ENCODE assay signal across 8 cellular contexts in genomic region chr6:109093732-109094131, GRCh38. TPM values are rescaled to one million over a fixed set of nuclear protein-coding genes. Genes with fewer than 3 reads are reported as not detected.
DNase-seq lines count a peak whose midpoint lies in the region; ATAC-seq, FAIRE-seq and TF ChIP-seq lines count a peak whose summit lies in the region.

No MANE protein-coding gene starts in this region.

- CTCF ChIA-PET in AG04450 (lab: Charles Lee): interaction anchor here (0.8 to 1.5 kb wide), 6 partner anchors 9 to 552 kb away, joined by 3 to 8 read pairs (median 3); no protein-coding TSS in a partner anchor

- H3K27me3 ChIP-seq in AG04450 (ENCODE audit: control insufficient read depth, insufficient read depth, low read length): no peaks in the 10 kb centered on the region
- no peaks in the 10 kb centered on the region for H3K27me3 ChIP-seq in HL-60 (ENCODE audit: insufficient read depth, poor library complexity, severe bottlenecking)
- H3K27me3 ChIP-seq in stomach smooth muscle (ENCODE audit: control insufficient read depth in 1 of 2, insufficient read depth in 2 of 2, low read length in 2 of 2): no peaks in the 10 kb centered on the region

- H3K9ac ChIP-seq in stomach smooth muscle (ENCODE audit: low read length in 2 of 2): peak overlapping the region; percentile 21 to 97

- H3K27ac ChIP-seq in AG04450 (ENCODE audit: low read depth, low read length) (peak overlapping the region; percentile 69), HL-60 (replicated peaks) (peak overlapping the region; percentile 86), stomach smooth muscle (ENCODE audit: low read length) (peak overlapping the region; percentile 96)

- H3K36me3 Mint-ChIP-seq in activated naive CD8-positive, alpha-beta T cell treated with anti-CD3 and anti-CD28 coated beads, Interleukin-2, amount 10 ng/mL, durations not matched to agents 7 days and 5 days: peaks cover 2% of the 10 kb centered on the region

- no peaks in the 10 kb centered on the region for H3K9me3 Mint-ChIP-seq in activated naive CD8-positive, alpha-beta T cell treated with anti-CD3 and anti-CD28 coated beads, Interleukin-2, amount 10 ng/mL, durations not matched to agents 7 days and 5 days

- H3K9me3 ChIP-seq in AG04450 (ENCODE audit: control insufficient read depth, insufficient read depth, low read length): no peaks in the 10 kb centered on the region
- no peaks in the 10 kb centered on the region for H3K9me3 ChIP-seq in stomach smooth muscle (ENCODE audit: control insufficient read depth in 2 of 2, low read length in 2 of 2)

- DNase-seq in AG04450 (ENCODE audit: low read depth, low spot score) (no peak), HL-60 (ENCODE audit: low read depth in 1 of 2, low spot score in 1 of 2) (no peak), iris pigment epithelial cell (ENCODE audit: low read depth) (peak; percentile 16), H54 (ENCODE audit: insufficient read length, low spot score) (no peak)
- no peak for DNase-seq in activated naive CD8-positive, alpha-beta T cell treated with anti-CD3 and anti-CD28 coated beads, Interleukin-2, amount 10 ng/mL, durations not matched to agents 7 days and 5 days
- no peak for DNase-seq in activated CD4-positive, CD25-positive, alpha-beta regulatory T cell treated with anti-CD3 and anti-CD28 coated beads, Interleukin-2, amount 50 U/mL, for 72 hours
- DNase-seq in activated CD8-positive, alpha-beta memory T cell treated with anti-CD3 and anti-CD28 coated beads, Interleukin-2, amount 50 U/mL, for 48 hours: no peak

- H3K27ac Mint-ChIP-seq in activated naive CD8-positive, alpha-beta T cell treated with anti-CD3 and anti-CD28 coated beads, Interleukin-2, amount 10 ng/mL, durations not matched to agents 7 days and 5 days: peak overlapping the region; percentile 88

- TF ChIP-seq POLR2A in H54 (IDR thresholded peaks at IDR 0.05; ENCODE audit: low read depth, low read length): no peak

- H3K4me1 ChIP-seq in stomach smooth muscle (ENCODE audit: control insufficient read depth, insufficient read depth, low read length): peaks cover 7% of the 10 kb centered on the region

- TF ChIP-seq CTCF in AG04450 (IDR thresholded peaks at IDR 0.05; ENCODE audit: low read depth, low read length) (no peak), HL-60 (IDR thresholded peaks at IDR 0.05; ENCODE audit: insufficient read depth, low read length) (no peak)

- POLR2A ChIA-PET in AG04450 (lab: Yijun Ruan, JAX): interaction anchor here (0.7 to 3.2 kb wide), 19 partner anchors 8 to 552 kb away, joined by 3 to 22 read pairs (median 4); partner anchors contain the start of genes ARMC2 and CD164
- POLR2A ChIA-PET in activated naive CD8-positive, alpha-beta T cell treated with anti-CD3 and anti-CD28 coated beads, Interleukin-2, amount 10 ng/mL, durations not matched to agents 7 days and 5 days (lab: Charles Lee): interaction anchor here (0.6 to 3.2 kb wide), 15 partner anchors 9 to 535 kb away, joined by 3 to 40 read pairs (median 4); partner anchors contain the start of genes ARMC2, CD164, PPIL6 and SMPD2

- H3K4me3 Mint-ChIP-seq in activated naive CD8-positive, alpha-beta T cell treated with anti-CD3 and anti-CD28 coated beads, Interleukin-2, amount 10 ng/mL, durations not matched to agents 7 days and 5 days: peak overlapping the region; percentile 88

- H3K4me3 ChIP-seq in AG04450 (ENCODE audit: low read depth, low read length) (peak overlapping the region; percentile 93), HL-60 (replicated peaks; ENCODE audit: insufficient read depth, low read length) (peak overlapping the region; percentile 97), stomach smooth muscle (ENCODE audit: low read length in 2 of 2) (peak overlapping the region; percentile 92 to 93)

- no peaks in the 10 kb centered on the region for H3K36me3 ChIP-seq in stomach smooth muscle (ENCODE audit: control insufficient read depth in 2 of 2, insufficient read depth in 2 of 2, low read length in 2 of 2)

- no peak for ATAC-seq in activated naive CD8-positive, alpha-beta T cell treated with anti-CD3 and anti-CD28 coated beads, Interleukin-2, amount 10 ng/mL, durations not matched to agents 7 days and 5 days (ENCODE audit: low read depth)

- FAIRE-seq in H54 (lab: Jason Lieb, UNC): no peak

- no peaks in the 10 kb centered on the region for H3K27me3 Mint-ChIP-seq in activated naive CD8-positive, alpha-beta T cell treated with anti-CD3 and anti-CD28 coated beads, Interleukin-2, amount 10 ng/mL, durations not matched to agents 7 days and 5 days

- H3K4me1 Mint-ChIP-seq in activated naive CD8-positive, alpha-beta T cell treated with anti-CD3 and anti-CD28 coated beads, Interleukin-2, amount 10 ng/mL, durations not matched to agents 7 days and 5 days: peaks cover 45% of the 10 kb centered on the region

RNA-seq across cellular contexts. Expression of gene SESN1, which starts 0.9 kb away (rescaled TPM):
- polyA plus RNA-seq in AG04450 (2011; rRNA removed): 21.0 and 29.6 TPM in 2 replicates
- polyA minus RNA-seq in AG04450 (2011; rRNA and poly(A)+ RNA removed): 16.4 and 23.8 TPM in 2 replicates
- total RNA-seq in activated naive CD8-positive, alpha-beta T cell treated with anti-CD3 and anti-CD28 coated beads, Interleukin-2, amount 10 ng/mL, durations not matched to agents 7 days and 5 days: 10 to 100 TPM; 43.0 to 48.4 TPM

RNA-seq across cellular contexts. Expression of gene CEP57L1, which starts 1.6 kb away (rescaled TPM):
- polyA plus RNA-seq in AG04450 (2011; rRNA removed): 16.5 and 21.2 TPM in 2 replicates
- 9.6 and 15.1 TPM in 2 replicates for polyA minus RNA-seq in AG04450 (2011; rRNA and poly(A)+ RNA removed)
- 10 to 100 TPM; 20.5 to 22.6 TPM for total RNA-seq in activated naive CD8-positive, alpha-beta T cell treated with anti-CD3 and anti-CD28 coated beads, Interleukin-2, amount 10 ng/mL, durations not matched to agents 7 days and 5 days
